24 cellular contexts compared by ENCODE assay signal in genomic region chr10:5571826-5572225, GRCh38. TPM values are rescaled to one million over a fixed set of nuclear protein-coding genes. Genes with fewer than 3 reads are reported as not detected.
DNase-seq lines count a peak whose midpoint lies in the region; ATAC-seq, FAIRE-seq and TF ChIP-seq lines count a peak whose summit lies in the region.
"Had no signal": no experiment of that assay in that cellular context is flagged by ENCODE, and none has a peak within 500 bp of the region (broad histone marks: within the 10 kb centered on the region; RNA-seq: fewer than 3 reads in every experiment).

No MANE protein-coding gene starts in this region.

- CTCF ChIA-PET in RWPE1 (lab: Yijun Ruan, JAX), result interaction anchor here (0.6 kb wide), 1 partner anchor 148 kb away, joined by 3 read pairs; no protein-coding TSS in a partner anchor

- no peak for ATAC-seq in lower lobe of right lung
- ATAC-seq: GM23338 had no signal

- H3K27me3 ChIP-seq in lower lobe of right lung (ENCODE audit: low read depth) (no peaks in the 10 kb centered on the region), spleen (replicated peaks in 1 of 7) (no peaks in the 10 kb centered on the region), H7 (ENCODE audit: control insufficient read depth, insufficient read depth, low read length) (no peaks in the 10 kb centered on the region)

- 88 to 95% (median 90%) methylated on average over 6 of the region's 6 CpGs for WGBS in spleen, 5 donors

- H3K27ac ChIP-seq in RWPE1, result peak overlapping the region; percentile 75
- peak overlapping the region; percentile 16; the same call in 1 of the 2 replicates for H3K27ac ChIP-seq in VCaP
- no peak overlapping the region for H3K27ac ChIP-seq in lower lobe of right lung
- no peak overlapping the region for H3K27ac ChIP-seq in spleen

- H3K4me1 ChIP-seq in lower lobe of right lung (no peaks in the 10 kb centered on the region), spleen (no peaks in the 10 kb centered on the region)
- H3K4me1 ChIP-seq: HAP-1 had no signal

- FAIRE-seq in urothelium cell line (lab: Jason Lieb, UNC), result no peak
- FAIRE-seq: GM12891, GM18507 had no signal

- POLR2A ChIA-PET in RWPE1 (lab: Yijun Ruan, JAX; ENCODE audit: low non-redundant PET), result no interaction called here

- no peak overlapping the region for H3K4me3 ChIP-seq in lower lobe of right lung
- H3K4me3 ChIP-seq in spleen, result no peak overlapping the region
- H3K4me3 ChIP-seq in H7 (ENCODE audit: insufficient read depth, low read depth, low read length), result no peak overlapping the region
- H3K4me3 ChIP-seq: GM23338, HAP-1 had no signal

- TF ChIP-seq CTCF in RWPE1 (conservative IDR thresholded peaks at IDR 0.05; ENCODE audit: low read depth) (no peak), VCaP (conservative IDR thresholded peaks at IDR 0.05) (no peak), lower lobe of right lung (IDR thresholded peaks at IDR 0.05) (no peak), spleen (IDR thresholded peaks at IDR 0.05 in 8 of 11, conservative IDR thresholded peaks at IDR 0.05 in 3 of 11) (no peak)

- intact Hi-C loops in lower lobe of right lung (cut with DNase I), result no loop called here
- intact Hi-C loops in spleen (cut with DNase I; ENCODE audit: low total_unique reads), result no loop called here

- H3K36me3 ChIP-seq in lower lobe of right lung (no peaks in the 10 kb centered on the region), spleen (no peaks in the 10 kb centered on the region), H7 (replicated peaks; ENCODE audit: control insufficient read depth, insufficient read depth, low read length) (no peaks in the 10 kb centered on the region)
- H3K36me3 ChIP-seq: HAP-1 had no signal

- no peak for TF ChIP-seq POLR2A in spleen (IDR thresholded peaks at IDR 0.05)

- H3K9me3 ChIP-seq in lower lobe of right lung (no peaks in the 10 kb centered on the region), spleen (no peaks in the 10 kb centered on the region)
- H3K9me3 ChIP-seq: HAP-1 had no signal

- DNase-seq in RWPE1 (ENCODE audit: low spot score), result no peak
- peak; percentile 20 for DNase-seq in lower lobe of right lung
- DNase-seq in spleen, result peak; percentile 19
- no peak for DNase-seq in H7
- DNase-seq in cerebellar cortex (ENCODE audit: low spot score), result no peak
- no peak for DNase-seq in urothelium cell line (ENCODE audit: low spot score)
- DNase-seq: C1 segment of cervical spinal cord; Calu3; CD4-positive, alpha-beta memory T cell; COR-L47; DMS79 treated with DMSO at 0.1 percent for 48 hours; GF-D8; HFFc6 had no signal

RNA-seq across cellular contexts. Expression of gene CALML3, which starts 47.1 kb away (rescaled TPM):
- not detected for total RNA-seq in lower lobe of right lung
- not detected for total RNA-seq in spleen
- under 1 TPM in 1 of 3 donors, not detected in 2; 0.10 TPM for polyA plus RNA-seq in spleen
- total RNA-seq in H7 (2014; rRNA removed; shearing (Covaris generic)), result not detected in 2 replicates
- total RNA-seq: A172; A673; Calu3; CD4-positive, alpha-beta memory T cell; Daoy; G401; GM23338; H4; HFFc6 had no signal
- polyA plus RNA-seq: BJ; CD4-positive, alpha-beta memory T cell; GM23338 had no signal

Comparison
In these comparisons a context has a peak if more than half of its experiments do, and no peak if none do; other contexts are left out.
1. DNase-seq: peak in lower lobe of right lung (single experiment) and spleen (single experiment); none in RWPE1 (single experiment), H7 (single experiment), cerebellar cortex (single experiment) and urothelium cell line (single experiment).
2. H3K27ac ChIP-seq: peak in RWPE1 (single experiment) and VCaP (single experiment); none in lower lobe of right lung (single experiment) and spleen (0 of 8).